Comparison of ENCODE assay signal across 8 cellular contexts in genomic region chr17:79707931-79708891, GRCh38. TPM values are rescaled to one million over a fixed set of nuclear protein-coding genes. Genes with fewer than 3 reads are reported as not detected.
DNase-seq lines count a peak whose midpoint lies in the region; ATAC-seq and TF ChIP-seq lines count a peak whose summit lies in the region.

No MANE protein-coding gene starts in this region.

- H3K4me3 Mint-ChIP-seq in MCF 10A (ENCODE audit: unreplicated experiment) = no peak overlapping the region

- no peaks in the 10 kb centered on the region for H3K36me3 ChIP-seq in kidney epithelial cell (ENCODE audit: control insufficient read depth, insufficient read depth, low read length)

- peaks cover 10% of the 10 kb centered on the region for H3K27me3 Mint-ChIP-seq in MCF 10A (ENCODE audit: insufficient read depth, unreplicated experiment)

- no peak for TF ChIP-seq POLR2A in NB4 (IDR thresholded peaks at IDR 0.05; ENCODE audit: extremely low read depth, insufficient read length)

- no peaks in the 10 kb centered on the region for H3K9me3 Mint-ChIP-seq in MCF 10A (ENCODE audit: unreplicated experiment)

- POLR2A ChIA-PET in MCF 10A (lab: Yijun Ruan, JAX) = interaction anchor here (0.5 kb wide), 1 partner anchor 153 kb away, joined by 3 read pairs; no protein-coding TSS in a partner anchor

- peaks cover 10% of the 10 kb centered on the region for H3K4me1 Mint-ChIP-seq in MCF 10A (ENCODE audit: insufficient read depth, unreplicated experiment)

- ATAC-seq in HG03442 (IDR thresholded peaks at IDR 0.05; ENCODE audit: unreplicated experiment) (no peak), HG03159 (IDR thresholded peaks at IDR 0.05; ENCODE audit: unreplicated experiment) (no peak)

- no peak overlapping the region for H3K27ac Mint-ChIP-seq in MCF 10A (ENCODE audit: low read depth, unreplicated experiment)

- H3K27ac ChIP-seq in VCaP = no peak overlapping the region; the same call in 1 of the 2 replicates

- TF ChIP-seq CTCF in NB4 (IDR thresholded peaks at IDR 0.05; ENCODE audit: low read depth, low read length) (peak; percentile 51), VCaP (conservative IDR thresholded peaks at IDR 0.05) (peak; percentile 77), MCF 10A (IDR thresholded peaks at IDR 0.05; ENCODE audit: unreplicated experiment) (peak; percentile 71), kidney epithelial cell (IDR thresholded peaks at IDR 0.05; ENCODE audit: insufficient read depth, low read length, poor library complexity, severe bottlenecking) (peak; percentile 68)

- CTCF ChIA-PET in MCF 10A (lab: Yijun Ruan, JAX) = interaction anchor here (0.6 to 2.8 kb wide), 20 partner anchors 9 to 1140 kb away, joined by 3 to 15 read pairs (median 4); no protein-coding TSS in a partner anchor

- H3K36me3 Mint-ChIP-seq in MCF 10A (ENCODE audit: insufficient read depth, unreplicated experiment) = no peaks in the 10 kb centered on the region

- H3K4me3 ChIP-seq in NB4 (ENCODE audit: low read depth, low read length) (no peak overlapping the region), kidney epithelial cell (ENCODE audit: low read depth, low read length) (no peak overlapping the region)

- H3K27me3 ChIP-seq in kidney epithelial cell (ENCODE audit: control insufficient read depth, insufficient read depth, low read length) = peaks cover 2% of the 10 kb centered on the region

- no TSS peak for BruUV-seq in MCF 10A (replicated peaks; lab: Mats Ljungman, UMichigan)

- DNase-seq in GM03348 (ENCODE audit: low spot score) (peak; percentile 80), NB4 (ENCODE audit: low read depth) (peak; percentile 51), MCF 10A (ENCODE audit: unreplicated experiment) (peak; percentile 43), kidney epithelial cell (ENCODE audit: low read depth) (no peak)
- peak; percentile 57 to 65 for DNase-seq in stimulated activated CD4-positive, alpha-beta T cell treated with anti-CD3 and anti-CD28 coated beads, Interleukin-2, amount 100 ng/mL, for 48 hours

- intact Hi-C loops in MCF 10A (cut with micrococcal nuclease) = loop anchor here (1.0 to 10.0 kb wide), 3 partner anchors 93 to 315 kb away; partner anchors contain the start of gene RBFOX3

RNA-seq across cellular contexts. Expression of gene ENPP7, which starts 22.5 kb away (rescaled TPM):
- total RNA-seq in MCF 10A (2022) (not detected in 2 replicates), kidney epithelial cell (not detected in 2 replicates)
